1 cellular context compared by ENCODE assay signal in genomic region chr2:231680992-231681852, GRCh38.
TF ChIP-seq lines count a peak whose summit lies in the region.

No MANE protein-coding gene starts in this region.

TF ChIP-seq in H1, 55 proteins besides CTCF, POLR2A, EP300 and RAD21 (continued from another document):
- TF ChIP-seq SIN3A (conservative IDR thresholded peaks at IDR 0.05 in 1 of 2, IDR thresholded peaks at IDR 0.05 in 1 of 2; ENCODE audit: low read depth in 1 of 2, low read length in 2 of 2) (0 out of 4 replicates have a peak, but pooled peaks of 1 of the 2 experiments have one; percentile 29), RXRA (IDR thresholded peaks at IDR 0.05; ENCODE audit: insufficient read depth, low read depth, low read length) (no peak), KDM5A (IDR thresholded peaks at IDR 0.05; ENCODE audit: low read length) (no peak), SP1 (IDR thresholded peaks at IDR 0.05; ENCODE audit: low read depth, low read length) (0 out of 2 replicates have a peak, but pooled peaks have one; percentile 11), TAF1 (IDR thresholded peaks at IDR 0.05; ENCODE audit: low read depth, low read length) (peak; percentile 93), SIRT6 (IDR thresholded peaks at IDR 0.05; ENCODE audit: low read length) (no peak), TEAD4 (IDR thresholded peaks at IDR 0.05; ENCODE audit: low read depth, low read length) (peak; percentile 15; the same call in 1 of the 2 replicates), EGR1 (IDR thresholded peaks at IDR 0.05; ENCODE audit: borderline replicate concordance, low read depth, low read length) (peak; percentile 94), TCF12 (IDR thresholded peaks at IDR 0.05; ENCODE audit: low read depth, low read length) (no peak), POLR2AphosphoS5 (IDR thresholded peaks at IDR 0.05; ENCODE audit: low read depth, low read length) (peak; percentile 86), YY1 (IDR thresholded peaks at IDR 0.05; ENCODE audit: low read depth, low read length) (peak; percentile 22; the same call in 1 of the 2 replicates), TAF7 (optimal IDR thresholded peaks at IDR 0.05; ENCODE audit: borderline replicate concordance, low read depth, low read length) (peak; percentile 86), GABPA (IDR thresholded peaks at IDR 0.05; ENCODE audit: borderline replicate concordance, insufficient read depth, low read length) (peak; percentile 81; the same call in 1 of the 2 replicates), EZH2 (IDR thresholded peaks at IDR 0.05; ENCODE audit: low read depth, low read length, severe bottlenecking) (no peak), SUZ12 (IDR thresholded peaks at IDR 0.05; ENCODE audit: low read length) (no peak), ASH2L (IDR thresholded peaks at IDR 0.05; ENCODE audit: low read length) (peak; percentile 38)
- TF ChIP-seq, protein P1, sequence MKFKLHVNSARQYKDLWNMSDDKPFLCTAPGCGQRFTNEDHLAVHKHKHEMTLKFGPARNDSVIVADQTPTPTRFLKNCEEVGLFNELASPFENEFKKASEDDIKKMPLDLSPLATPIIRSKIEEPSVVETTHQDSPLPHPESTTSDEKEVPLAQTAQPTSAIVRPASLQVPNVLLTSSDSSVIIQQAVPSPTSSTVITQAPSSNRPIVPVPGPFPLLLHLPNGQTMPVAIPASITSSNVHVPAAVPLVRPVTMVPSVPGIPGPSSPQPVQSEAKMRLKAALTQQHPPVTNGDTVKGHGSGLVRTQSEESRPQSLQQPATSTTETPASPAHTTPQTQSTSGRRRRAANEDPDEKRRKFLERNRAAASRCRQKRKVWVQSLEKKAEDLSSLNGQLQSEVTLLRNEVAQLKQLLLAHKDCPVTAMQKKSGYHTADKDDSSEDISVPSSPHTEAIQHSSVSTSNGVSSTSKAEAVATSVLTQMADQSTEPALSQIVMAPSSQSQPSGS (IDR thresholded peaks at IDR 0.05; ENCODE audit: low read length), result peak; percentile 38; the same call in 1 of the 2 replicates
- TF ChIP-seq, protein P2, sequence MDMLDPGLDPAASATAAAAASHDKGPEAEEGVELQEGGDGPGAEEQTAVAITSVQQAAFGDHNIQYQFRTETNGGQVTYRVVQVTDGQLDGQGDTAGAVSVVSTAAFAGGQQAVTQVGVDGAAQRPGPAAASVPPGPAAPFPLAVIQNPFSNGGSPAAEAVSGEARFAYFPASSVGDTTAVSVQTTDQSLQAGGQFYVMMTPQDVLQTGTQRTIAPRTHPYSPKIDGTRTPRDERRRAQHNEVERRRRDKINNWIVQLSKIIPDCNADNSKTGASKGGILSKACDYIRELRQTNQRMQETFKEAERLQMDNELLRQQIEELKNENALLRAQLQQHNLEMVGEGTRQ (IDR thresholded peaks at IDR 0.05; ENCODE audit: low read length), result no peak
TF ChIP-seq in H1: peak in this region for 14.
